In genomic region chr12:96187675-96188355, GRCh38 we compare ENCODE assay signal across 27 cellular contexts. TPM values are rescaled to one million over a fixed set of nuclear protein-coding genes. Genes with fewer than 3 reads are reported as not detected.
DNase-seq lines count a peak whose midpoint lies in the region; ATAC-seq, FAIRE-seq and TF ChIP-seq lines count a peak whose summit lies in the region.
"Had no signal": no experiment of that assay in that cellular context is flagged by ENCODE, and none has a peak within 500 bp of the region (broad histone marks: within the 10 kb centered on the region; RNA-seq: fewer than 3 reads in every experiment).

No MANE protein-coding gene starts in this region.

- FAIRE-seq in astrocyte (lab: Jason Lieb, UNC) = no peak
- FAIRE-seq: GM12892, keratinocyte had no signal

- H3K27ac Mint-ChIP-seq in activated naive CD4-positive, alpha-beta T cell treated with anti-CD3 and anti-CD28 coated beads, Interleukin-2, amount 50 U/mL, for 24 hours = peak overlapping the region; percentile 37
- no peak overlapping the region for H3K27ac Mint-ChIP-seq in activated naive CD4-positive, alpha-beta T cell treated with anti-CD3 and anti-CD28 coated beads, Interleukin-2, amount 10 ng/mL, durations not matched to agents 7 days and 5 days
- H3K27ac Mint-ChIP-seq in astrocyte (ENCODE audit: unreplicated experiment) = no peak overlapping the region
- H3K27ac Mint-ChIP-seq: activated CD4-positive, alpha-beta T cell treated with anti-CD3 and anti-CD28 coated beads for 36 hours; neural progenitor cell had no signal

- H3K36me3 Mint-ChIP-seq in activated naive CD4-positive, alpha-beta T cell treated with anti-CD3 and anti-CD28 coated beads, Interleukin-2, amount 50 U/mL, for 24 hours = no peaks in the 10 kb centered on the region
- H3K36me3 Mint-ChIP-seq in activated naive CD4-positive, alpha-beta T cell treated with anti-CD3 and anti-CD28 coated beads, Interleukin-2, amount 10 ng/mL, durations not matched to agents 7 days and 5 days = no peaks in the 10 kb centered on the region
- no peaks in the 10 kb centered on the region for H3K36me3 Mint-ChIP-seq in astrocyte (ENCODE audit: low read depth, unreplicated experiment)
- H3K36me3 Mint-ChIP-seq: neural progenitor cell had no signal

- H3K4me2 ChIP-seq in astrocyte (ENCODE audit: low read length) = no peak overlapping the region
- H3K4me2 ChIP-seq: neural progenitor cell had no signal

- H3K36me3 ChIP-seq in astrocyte (ENCODE audit: insufficient read depth, low read length) (no peaks in the 10 kb centered on the region), ovary (no peaks in the 10 kb centered on the region)
- H3K36me3 ChIP-seq: adrenal gland, esophagus muscularis mucosa, neural progenitor cell, right lobe of liver, stomach, tibial nerve had no signal

- H3K79me2 ChIP-seq in astrocyte (ENCODE audit: insufficient read depth, low read length) = no peaks in the 10 kb centered on the region

- H3K4me1 ChIP-seq in astrocyte (ENCODE audit: insufficient read depth, low read length) = no peaks in the 10 kb centered on the region
- no peaks in the 10 kb centered on the region for H3K4me1 ChIP-seq in ovary (ENCODE audit: insufficient read depth)
- H3K4me1 ChIP-seq: adrenal gland, neural progenitor cell, right lobe of liver, tibial nerve had no signal

- H3K9ac ChIP-seq in astrocyte (ENCODE audit: low read length) = no peak overlapping the region
- H3K9ac ChIP-seq: neural progenitor cell had no signal

- CTCF ChIA-PET in activated naive CD4-positive, alpha-beta T cell treated with anti-CD3 and anti-CD28 coated beads, Interleukin-2, amount 10 ng/mL, durations not matched to agents 7 days and 5 days (lab: Charles Lee) = interaction anchor here (0.7 to 1.9 kb wide), 3 partner anchors 27 to 269 kb away, joined by 3 to 7 read pairs (median 6); no protein-coding TSS in a partner anchor

- peaks cover 52% of the 10 kb centered on the region for H3K4me1 Mint-ChIP-seq in activated naive CD4-positive, alpha-beta T cell treated with anti-CD3 and anti-CD28 coated beads, Interleukin-2, amount 50 U/mL, for 24 hours
- H3K4me1 Mint-ChIP-seq in activated naive CD4-positive, alpha-beta T cell treated with anti-CD3 and anti-CD28 coated beads, Interleukin-2, amount 10 ng/mL, durations not matched to agents 7 days and 5 days = peaks cover 30% of the 10 kb centered on the region
- H3K4me1 Mint-ChIP-seq in astrocyte (ENCODE audit: low read depth, unreplicated experiment) = no peaks in the 10 kb centered on the region

- 15 to 24% (median 21%) methylated on average over 5 of the region's 5 CpGs for WGBS in ovary, 3 donors

- intact Hi-C loops in ovary (cut with DNase I) = no loop called here

- DNase-seq in activated naive CD4-positive, alpha-beta T cell treated with anti-CD3 and anti-CD28 coated beads, Interleukin-2, amount 10 ng/mL, durations not matched to agents 7 days and 5 days = no peak
- DNase-seq in astrocyte (ENCODE audit: low read depth) (peak; percentile 14), kidney glomerular epithelial cell (lab: John Stamatoyannopoulos, UW) (peak; percentile 36), iPS-NIHi11 (ENCODE audit: low spot score) (no peak), ovary (no peak), HK-2 (ENCODE audit: unreplicated experiment) (no peak)
- DNase-seq: activated CD4-positive, alpha-beta T cell treated with anti-CD3 and anti-CD28 coated beads for 36 hours; activated CD8-positive, alpha-beta memory T cell treated with anti-CD3 and anti-CD28 coated beads for 24 hours; activated gamma-delta T cell treated with Interleukin-2 at 50 U/mL for 16 hours; activated T-cell treated with anti-CD3 and anti-CD28 coated beads, Interleukin-2, amount 50 U/mL, for 1 hour; adrenal gland; effector CD4-positive, alpha-beta T cell; EL; NCI-H1436; NCI-H526 treated with DMSO at 0.1 percent for 48 hours; right lobe of liver; RPMI8226; stomach; T-helper 2 cell had no signal

- H4K20me1 ChIP-seq in astrocyte (ENCODE audit: insufficient read depth, low read length) = no peaks in the 10 kb centered on the region

- H3K27me3 ChIP-seq in astrocyte (ENCODE audit: insufficient read depth, low read length) = no peaks in the 10 kb centered on the region
- no peaks in the 10 kb centered on the region for H3K27me3 ChIP-seq in ovary
- H3K27me3 ChIP-seq: adrenal gland, esophagus muscularis mucosa, neural progenitor cell, right lobe of liver, stomach, tibial nerve had no signal

- no peak overlapping the region for H2AFZ ChIP-seq in astrocyte (ENCODE audit: low read depth, low read length)
- H2AFZ ChIP-seq: neural progenitor cell had no signal

- H3K9me3 ChIP-seq in astrocyte (ENCODE audit: insufficient read depth, low read depth, low read length) (no peaks in the 10 kb centered on the region), ovary (no peaks in the 10 kb centered on the region)
- H3K9me3 ChIP-seq: adrenal gland, esophagus muscularis mucosa, right lobe of liver, stomach, tibial nerve had no signal

- no peak for TF ChIP-seq CTCF in astrocyte (IDR thresholded peaks at IDR 0.05; ENCODE audit: insufficient read depth, low read depth, low read length)
- no peak for TF ChIP-seq CTCF in ovary (IDR thresholded peaks at IDR 0.05)

- TF ChIP-seq EP300 in ovary (IDR thresholded peaks at IDR 0.05) = no peak

- no peak for TF ChIP-seq POLR2A in ovary (IDR thresholded peaks at IDR 0.05)

- no peaks in the 10 kb centered on the region for H3K27me3 Mint-ChIP-seq in activated naive CD4-positive, alpha-beta T cell treated with anti-CD3 and anti-CD28 coated beads, Interleukin-2, amount 50 U/mL, for 24 hours
- peaks cover 4% of the 10 kb centered on the region for H3K27me3 Mint-ChIP-seq in activated naive CD4-positive, alpha-beta T cell treated with anti-CD3 and anti-CD28 coated beads, Interleukin-2, amount 10 ng/mL, durations not matched to agents 7 days and 5 days
- peaks cover 13% of the 10 kb centered on the region for H3K27me3 Mint-ChIP-seq in astrocyte (ENCODE audit: low read depth, unreplicated experiment)
- H3K27me3 Mint-ChIP-seq: activated CD4-positive, alpha-beta T cell treated with anti-CD3 and anti-CD28 coated beads for 36 hours had no signal

- no peak overlapping the region for H3K4me3 Mint-ChIP-seq in activated naive CD4-positive, alpha-beta T cell treated with anti-CD3 and anti-CD28 coated beads, Interleukin-2, amount 50 U/mL, for 24 hours
- H3K4me3 Mint-ChIP-seq in activated naive CD4-positive, alpha-beta T cell treated with anti-CD3 and anti-CD28 coated beads, Interleukin-2, amount 10 ng/mL, durations not matched to agents 7 days and 5 days = no peak overlapping the region
- no peak overlapping the region for H3K4me3 Mint-ChIP-seq in astrocyte (ENCODE audit: unreplicated experiment)
- H3K4me3 Mint-ChIP-seq: activated CD4-positive, alpha-beta T cell treated with anti-CD3 and anti-CD28 coated beads for 36 hours; neural progenitor cell had no signal

- ATAC-seq in GM18868 (IDR thresholded peaks at IDR 0.05; ENCODE audit: unreplicated experiment) = no peak
- ATAC-seq: right lobe of liver had no signal

- H3K27ac ChIP-seq in astrocyte (ENCODE audit: low read depth, low read length) (no peak overlapping the region), ovary (no peak overlapping the region)
- H3K27ac ChIP-seq: adrenal gland, esophagus muscularis mucosa, neural progenitor cell, right lobe of liver, tibial nerve had no signal

- no peak overlapping the region for H3K4me3 ChIP-seq in astrocyte (ENCODE audit: insufficient read depth, low read depth, low read length)
- H3K4me3 ChIP-seq in ovary = no peak overlapping the region
- H3K4me3 ChIP-seq: adrenal gland, esophagus muscularis mucosa, lung, neural progenitor cell, right lobe of liver, stomach, tibial nerve had no signal

- no peaks in the 10 kb centered on the region for H3K9me3 Mint-ChIP-seq in activated naive CD4-positive, alpha-beta T cell treated with anti-CD3 and anti-CD28 coated beads, Interleukin-2, amount 50 U/mL, for 24 hours
- no peaks in the 10 kb centered on the region for H3K9me3 Mint-ChIP-seq in activated naive CD4-positive, alpha-beta T cell treated with anti-CD3 and anti-CD28 coated beads, Interleukin-2, amount 10 ng/mL, durations not matched to agents 7 days and 5 days
- peaks cover 3% of the 10 kb centered on the region for H3K9me3 Mint-ChIP-seq in astrocyte (ENCODE audit: unreplicated experiment)

RNA-seq across cellular contexts. Expression of gene ELK3, which starts 6.4 kb away (rescaled TPM):
- total RNA-seq in astrocyte = 54.8 and 62.7 TPM in 2 replicates
- 10 to 100 TPM; 11.5 to 25.9 (median 15.2) TPM for total RNA-seq in ovary
- 10 to 100 TPM; 15.6 to 25.8 TPM for polyA plus RNA-seq in ovary

Comparison
In these comparisons a context has a peak if more than half of its experiments do, and no peak if none do; other contexts are left out.
1. DNase-seq: peak in astrocyte (single experiment) and kidney glomerular epithelial cell (single experiment); none in activated naive CD4-positive, alpha-beta T cell treated with anti-CD3 and anti-CD28 coated beads, Interleukin-2, amount 10 ng/mL, durations not matched to agents 7 days and 5 days (single experiment), iPS-NIHi11 (single experiment), ovary (0 of 5) and HK-2 (single experiment).